ENCODE assay signal across 9 cellular contexts in the genomic region with DNA sequence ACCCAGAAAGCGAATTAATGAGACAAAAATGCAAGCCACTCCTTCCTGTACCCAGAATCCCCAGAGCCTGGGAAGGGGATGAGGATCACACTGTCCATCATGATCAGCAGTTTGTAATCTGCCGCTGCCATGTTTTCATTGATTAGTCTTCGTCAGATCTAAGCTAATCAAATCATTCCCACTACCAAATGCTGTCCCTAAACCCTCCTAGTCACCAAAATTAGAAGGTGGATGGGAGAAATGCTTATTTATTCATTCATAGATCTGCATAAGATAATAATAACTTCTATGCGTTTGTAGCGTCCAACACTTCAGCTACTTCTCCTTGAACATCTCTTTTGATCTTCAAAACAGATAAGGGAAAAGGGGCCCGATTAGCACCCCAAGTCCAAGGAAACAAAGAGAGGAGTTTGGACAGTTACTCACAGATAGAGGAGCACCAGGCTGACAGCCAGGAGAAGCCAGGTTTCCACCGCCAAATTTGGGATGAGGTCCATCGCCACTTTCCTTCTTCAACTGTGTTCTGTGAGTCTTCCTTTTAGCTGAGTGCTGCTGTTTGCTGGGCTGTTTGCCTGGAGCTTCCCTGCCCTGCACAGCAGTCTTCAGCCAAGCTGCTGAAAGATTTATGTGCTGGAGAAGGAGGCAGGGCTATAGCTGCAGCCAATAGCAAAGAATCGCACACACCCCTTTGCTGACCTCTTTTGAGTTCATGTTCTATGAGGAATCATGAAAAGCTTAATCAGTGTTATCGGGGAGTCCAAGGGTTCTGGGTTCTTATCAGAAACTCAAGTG. TPM values are rescaled to one million over a fixed set of nuclear protein-coding genes. Genes with fewer than 3 reads are reported as not detected.
DNase-seq lines count a peak whose midpoint lies in the region; ATAC-seq and TF ChIP-seq lines count a peak whose summit lies in the region.
"Had no signal": no experiment of that assay in that cellular context is flagged by ENCODE, and none has a peak within 500 bp of the region (broad histone marks: within the 10 kb centered on the region; RNA-seq: fewer than 3 reads in every experiment).

TSS of gene CYP3A5 (minus strand) at position 597 of the 792 bp plus-strand sequence. CDS start at position 497, 100 bp downstream.

- TF ChIP-seq CTCF in left lung (IDR thresholded peaks at IDR 0.05) = no peak

- no peaks in the 10 kb centered on the region for H3K27me3 ChIP-seq in left lung

- peak; percentile 81 for ATAC-seq in left lung
- no peak for ATAC-seq in HG02588 (IDR thresholded peaks at IDR 0.05; ENCODE audit: unreplicated experiment)

- peaks cover 0 to 3% of the 10 kb centered on the region in 2 donors for H3K4me1 ChIP-seq in left lung

- H3K9me3 Mint-ChIP-seq in activated T-helper 2 cell treated with anti-CD3 and anti-CD28 coated beads, Interferon-gamma antibody, Interleukin-2, Interleukin-4, amounts not matched to agents 10 μg/mL and 5 μg/mL and 100 μg/mL, durations not matched to agents 14 hours and 24 hours and 36 hours = peaks cover 8% of the 10 kb centered on the region

- DNase-seq in HT1080 (ENCODE audit: low read depth) (peak; percentile 63), amniotic epithelial cell (ENCODE audit: low read depth) (peak; percentile 48), left lung (no peak), stromal cell of bone marrow (ENCODE audit: low read depth) (peak; percentile 23), cortex of kidney (lab: John Stamatoyannopoulos, UW) (no peak), HUDEP-2 (lab: John Stamatoyannopoulos, UW; ENCODE audit: unreplicated experiment in 76 of 76) (no peak)
- no peak for DNase-seq in activated T-helper 2 cell treated with anti-CD3 and anti-CD28 coated beads, Interferon-gamma antibody, Interleukin-2, Interleukin-4, amounts not matched to agents 10 μg/mL and 5 μg/mL and 100 μg/mL, durations not matched to agents 14 hours and 24 hours and 36 hours (ENCODE audit: low spot score)
- DNase-seq: activated naive CD4-positive, alpha-beta T cell had no signal

- peaks cover 5% of the 10 kb centered on the region for H3K36me3 Mint-ChIP-seq in activated T-helper 2 cell treated with anti-CD3 and anti-CD28 coated beads, Interferon-gamma antibody, Interleukin-2, Interleukin-4, amounts not matched to agents 10 μg/mL and 5 μg/mL and 100 μg/mL, durations not matched to agents 14 hours and 24 hours and 36 hours (ENCODE audit: low read depth)

- H3K9me3 ChIP-seq in left lung = no peaks in the 10 kb centered on the region

- no peak within 1 kb of the TSS for H3K4me3 Mint-ChIP-seq in activated T-helper 2 cell treated with anti-CD3 and anti-CD28 coated beads, Interferon-gamma antibody, Interleukin-2, Interleukin-4, amounts not matched to agents 10 μg/mL and 5 μg/mL and 100 μg/mL, durations not matched to agents 14 hours and 24 hours and 36 hours (ENCODE audit: low read depth)

- intact Hi-C loops in left lung (cut with DNase I) = no loop called here
- intact Hi-C loops in activated T-helper 2 cell treated with anti-CD3 and anti-CD28 coated beads, Interferon-gamma antibody, Interleukin-2, Interleukin-4, amounts not matched to agents 10 μg/mL and 5 μg/mL and 100 μg/mL, durations not matched to agents 14 hours and 24 hours and 36 hours (cut with micrococcal nuclease) = no loop called here

- H3K27me3 Mint-ChIP-seq in activated T-helper 2 cell treated with anti-CD3 and anti-CD28 coated beads, Interferon-gamma antibody, Interleukin-2, Interleukin-4, amounts not matched to agents 10 μg/mL and 5 μg/mL and 100 μg/mL, durations not matched to agents 14 hours and 24 hours and 36 hours (ENCODE audit: low read depth) = no peaks in the 10 kb centered on the region

- H3K36me3 ChIP-seq in left lung = no peaks in the 10 kb centered on the region

- H3K4me3 ChIP-seq in left lung = peak within 1 kb of the TSS; percentile 6 to 14

- peaks cover 11% of the 10 kb centered on the region for H3K4me1 Mint-ChIP-seq in activated T-helper 2 cell treated with anti-CD3 and anti-CD28 coated beads, Interferon-gamma antibody, Interleukin-2, Interleukin-4, amounts not matched to agents 10 μg/mL and 5 μg/mL and 100 μg/mL, durations not matched to agents 14 hours and 24 hours and 36 hours (ENCODE audit: low read depth)

- no peak within 1 kb of the TSS for H3K27ac ChIP-seq in left lung

- no peak within 1 kb of the TSS for H3K27ac Mint-ChIP-seq in activated T-helper 2 cell treated with anti-CD3 and anti-CD28 coated beads, Interferon-gamma antibody, Interleukin-2, Interleukin-4, amounts not matched to agents 10 μg/mL and 5 μg/mL and 100 μg/mL, durations not matched to agents 14 hours and 24 hours and 36 hours

RNA-seq across cellular contexts. Expression of gene CYP3A5, which starts in this region (rescaled TPM):
- 0.18 and 0.57 TPM in 2 replicates for total RNA-seq in HT1080 (2014; rRNA removed; shearing (Covaris generic))
- 0.31 and 0.87 TPM in 2 replicates for polyA plus RNA-seq in HT1080 (2015; cell fraction: cytosol; rRNA removed)
- polyA plus RNA-seq in HT1080 (2015; cell fraction: nucleus; rRNA removed) = 2.9 and 3.4 TPM in 2 replicates
- total RNA-seq in left lung = 1 to 10 TPM; 5.7 to 6.0 TPM
- total RNA-seq in activated T-helper 2 cell treated with anti-CD3 and anti-CD28 coated beads, Interferon-gamma antibody, Interleukin-2, Interleukin-4, amounts not matched to agents 10 μg/mL and 5 μg/mL and 100 μg/mL, durations not matched to agents 14 hours and 24 hours and 36 hours = not detected in 2 replicates

Comparison
In these comparisons a context has a peak if more than half of its experiments do, and no peak if none do; other contexts are left out.
1. DNase-seq: peak in HT1080 (single experiment), amniotic epithelial cell (single experiment) and stromal cell of bone marrow (single experiment); none in left lung (0 of 2), activated T-helper 2 cell treated with anti-CD3 and anti-CD28 coated beads, Interferon-gamma antibody, Interleukin-2, Interleukin-4, amounts not matched to agents 10 μg/mL and 5 μg/mL and 100 μg/mL, durations not matched to agents 14 hours and 24 hours and 36 hours (single experiment), cortex of kidney (single experiment) and HUDEP-2 (0 of 76).